In the genomic region with DNA sequence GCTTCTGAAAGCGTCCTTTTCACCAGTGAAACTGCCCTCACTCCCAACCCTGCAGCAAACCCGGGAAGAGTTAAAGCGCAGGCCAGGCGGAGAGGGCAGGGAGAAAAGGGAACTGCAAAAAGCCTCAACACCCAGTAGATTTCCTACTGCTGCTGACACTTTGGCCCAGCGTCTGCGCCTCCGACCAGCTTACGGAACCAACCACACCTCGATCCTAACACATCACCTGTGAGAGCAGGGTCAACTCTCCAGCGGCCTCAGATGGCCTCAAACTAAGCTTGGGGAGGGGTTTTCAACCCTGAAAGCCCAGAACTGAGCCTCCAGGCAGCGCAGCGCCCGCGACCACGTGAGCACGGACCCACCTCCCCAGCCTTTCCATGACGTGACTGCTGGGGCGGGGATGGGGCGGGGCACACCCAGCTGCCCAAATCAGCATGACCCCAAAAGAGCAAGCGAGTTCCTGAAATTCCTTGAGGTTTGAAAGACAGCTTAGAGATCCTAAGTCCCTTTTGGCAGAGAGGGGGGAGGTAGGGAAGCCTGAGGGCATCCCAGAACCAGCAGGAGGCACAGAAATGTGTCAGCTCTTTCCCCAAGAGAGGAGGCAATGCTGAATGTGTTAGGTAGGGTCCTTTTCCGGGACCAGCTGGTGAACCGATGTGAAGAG, we compare ENCODE assay signal across 8 cellular contexts. TPM values are rescaled to one million over a fixed set of nuclear protein-coding genes. Genes with fewer than 3 reads are reported as not detected.
DNase-seq lines count a peak whose midpoint lies in the region; ATAC-seq and TF ChIP-seq lines count a peak whose summit lies in the region.

No MANE protein-coding gene starts in this region.

- H3K36me3 Mint-ChIP-seq in activated naive CD8-positive, alpha-beta T cell treated with anti-CD3 and anti-CD28 coated beads, Interleukin-2, amount 10 ng/mL, durations not matched to agents 7 days and 5 days: peaks cover 13% of the 10 kb centered on the region

- H3K4me1 ChIP-seq in osteoblast (ENCODE audit: insufficient read depth, low read length): peaks cover 18% of the 10 kb centered on the region

- H3K27me3 ChIP-seq in osteoblast (ENCODE audit: insufficient read depth, low read length): peaks cover 19% of the 10 kb centered on the region

- H3K27me3 Mint-ChIP-seq in activated naive CD8-positive, alpha-beta T cell treated with anti-CD3 and anti-CD28 coated beads, Interleukin-2, amount 10 ng/mL, durations not matched to agents 7 days and 5 days: no peaks in the 10 kb centered on the region

- intact Hi-C loops in Right ventricle myocardium superior (cut with DNase I): no loop called here

- H3K4me1 Mint-ChIP-seq in activated naive CD8-positive, alpha-beta T cell treated with anti-CD3 and anti-CD28 coated beads, Interleukin-2, amount 10 ng/mL, durations not matched to agents 7 days and 5 days: peaks cover 87% of the 10 kb centered on the region

- no peaks in the 10 kb centered on the region for H3K36me3 ChIP-seq in osteoblast (ENCODE audit: insufficient read depth, low read length)

- H3K4me3 ChIP-seq in GM12864 (ENCODE audit: low read depth, low read length): peak overlapping the region; percentile 34
- peak overlapping the region; percentile 75 for H3K4me3 ChIP-seq in osteoblast (ENCODE audit: insufficient read depth, low read length)

- H3K79me2 ChIP-seq in osteoblast (ENCODE audit: insufficient read depth, low read length): no peaks in the 10 kb centered on the region

- H3K27ac ChIP-seq in osteoblast (ENCODE audit: low read depth, low read length) (peak overlapping the region; percentile 53), temporal lobe (ENCODE audit: low read depth, low read length) (peak overlapping the region; percentile 96)

- POLR2A ChIA-PET in activated naive CD8-positive, alpha-beta T cell treated with anti-CD3 and anti-CD28 coated beads, Interleukin-2, amount 10 ng/mL, durations not matched to agents 7 days and 5 days (lab: Charles Lee): interaction anchor here (0.6 to 1.7 kb wide), 4 partner anchors 18 to 579 kb away, joined by 3 to 6 read pairs (median 4); no protein-coding TSS in a partner anchor

- no peaks in the 10 kb centered on the region for H4K20me1 ChIP-seq in osteoblast (ENCODE audit: insufficient read depth, low read length)

- peak overlapping the region; percentile 95 for H2AFZ ChIP-seq in osteoblast (ENCODE audit: low read length)

- DNase-seq in GM12864 (ENCODE audit: low read depth) (no peak), Right ventricle myocardium superior (peak; percentile 91), osteoblast (ENCODE audit: insufficient read length, low spot score, missing footprints) (no peak), NCI-H774 (lab: John Stamatoyannopoulos, UW) (no peak)
- peak; percentile 76 for DNase-seq in activated naive CD8-positive, alpha-beta T cell treated with anti-CD3 and anti-CD28 coated beads, Interleukin-2, amount 10 ng/mL, durations not matched to agents 7 days and 5 days

- H3K4me2 ChIP-seq in osteoblast (ENCODE audit: insufficient read depth, low read length): peak overlapping the region; percentile 92

- H3K9me3 ChIP-seq in osteoblast (ENCODE audit: low read depth, low read length): no peaks in the 10 kb centered on the region

- ATAC-seq in HG02840 (IDR thresholded peaks at IDR 0.05; ENCODE audit: low FRiP score, unreplicated experiment): peak; percentile 45
- ATAC-seq in SK-N-SH treated with all-trans-retinoic acid at 6 μM for 48 hours: peak; percentile 24
- peak; percentile 21 for ATAC-seq in activated naive CD8-positive, alpha-beta T cell treated with anti-CD3 and anti-CD28 coated beads, Interleukin-2, amount 10 ng/mL, durations not matched to agents 7 days and 5 days (ENCODE audit: low read depth)
- ATAC-seq in Right ventricle myocardium superior (ENCODE audit: poor library complexity): peak; percentile 90

- H3K27ac Mint-ChIP-seq in activated naive CD8-positive, alpha-beta T cell treated with anti-CD3 and anti-CD28 coated beads, Interleukin-2, amount 10 ng/mL, durations not matched to agents 7 days and 5 days: peak overlapping the region; percentile 93

- peak overlapping the region; percentile 81 for H3K4me3 Mint-ChIP-seq in activated naive CD8-positive, alpha-beta T cell treated with anti-CD3 and anti-CD28 coated beads, Interleukin-2, amount 10 ng/mL, durations not matched to agents 7 days and 5 days

- TF ChIP-seq CTCF in GM12864 (IDR thresholded peaks at IDR 0.05; ENCODE audit: low read depth, low read length, missing control alignments): no peak
- TF ChIP-seq CTCF in osteoblast (IDR thresholded peaks at IDR 0.05; ENCODE audit: extremely low read depth, low read depth, low read length): no peak

- no peaks in the 10 kb centered on the region for H3K9me3 Mint-ChIP-seq in activated naive CD8-positive, alpha-beta T cell treated with anti-CD3 and anti-CD28 coated beads, Interleukin-2, amount 10 ng/mL, durations not matched to agents 7 days and 5 days

TF ChIP-seq in SK-N-SH treated with all-trans-retinoic acid at 6 μM for 48 hours, 23 proteins besides CTCF, POLR2A, EP300 and RAD21 (continues in another document):
- TF ChIP-seq GLIS3 (CRISPR knock-in tag; IDR thresholded peaks at IDR 0.05) (no peak), OSR1 (CRISPR knock-in tag; IDR thresholded peaks at IDR 0.05) (no peak), TOX (CRISPR knock-in tag; IDR thresholded peaks at IDR 0.05; ENCODE audit: borderline replicate concordance) (no peak), ZFP3 (CRISPR knock-in tag; IDR thresholded peaks at IDR 0.05) (no peak), BACH2 (CRISPR knock-in tag; IDR thresholded peaks at IDR 0.05; ENCODE audit: borderline replicate concordance) (no peak), RARB (CRISPR knock-in tag; IDR thresholded peaks at IDR 0.05) (no peak), ZNF565 (CRISPR knock-in tag; conservative IDR thresholded peaks at IDR 0.05; ENCODE audit: low read depth) (no peak), ZFP30 (CRISPR knock-in tag; IDR thresholded peaks at IDR 0.05) (no peak), POU6F1 (CRISPR knock-in tag; IDR thresholded peaks at IDR 0.05; ENCODE audit: borderline replicate concordance, low read depth) (no peak)
- TF ChIP-seq, protein P1, sequence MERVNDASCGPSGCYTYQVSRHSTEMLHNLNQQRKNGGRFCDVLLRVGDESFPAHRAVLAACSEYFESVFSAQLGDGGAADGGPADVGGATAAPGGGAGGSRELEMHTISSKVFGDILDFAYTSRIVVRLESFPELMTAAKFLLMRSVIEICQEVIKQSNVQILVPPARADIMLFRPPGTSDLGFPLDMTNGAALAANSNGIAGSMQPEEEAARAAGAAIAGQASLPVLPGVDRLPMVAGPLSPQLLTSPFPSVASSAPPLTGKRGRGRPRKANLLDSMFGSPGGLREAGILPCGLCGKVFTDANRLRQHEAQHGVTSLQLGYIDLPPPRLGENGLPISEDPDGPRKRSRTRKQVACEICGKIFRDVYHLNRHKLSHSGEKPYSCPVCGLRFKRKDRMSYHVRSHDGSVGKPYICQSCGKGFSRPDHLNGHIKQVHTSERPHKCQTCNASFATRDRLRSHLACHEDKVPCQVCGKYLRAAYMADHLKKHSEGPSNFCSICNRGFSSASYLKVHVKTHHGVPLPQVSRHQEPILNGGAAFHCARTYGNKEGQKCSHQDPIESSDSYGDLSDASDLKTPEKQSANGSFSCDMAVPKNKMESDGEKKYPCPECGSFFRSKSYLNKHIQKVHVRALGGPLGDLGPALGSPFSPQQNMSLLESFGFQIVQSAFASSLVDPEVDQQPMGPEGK (CRISPR knock-in tag; IDR thresholded peaks at IDR 0.05; ENCODE audit: borderline replicate concordance): no peak
- TF ChIP-seq, protein P2, sequence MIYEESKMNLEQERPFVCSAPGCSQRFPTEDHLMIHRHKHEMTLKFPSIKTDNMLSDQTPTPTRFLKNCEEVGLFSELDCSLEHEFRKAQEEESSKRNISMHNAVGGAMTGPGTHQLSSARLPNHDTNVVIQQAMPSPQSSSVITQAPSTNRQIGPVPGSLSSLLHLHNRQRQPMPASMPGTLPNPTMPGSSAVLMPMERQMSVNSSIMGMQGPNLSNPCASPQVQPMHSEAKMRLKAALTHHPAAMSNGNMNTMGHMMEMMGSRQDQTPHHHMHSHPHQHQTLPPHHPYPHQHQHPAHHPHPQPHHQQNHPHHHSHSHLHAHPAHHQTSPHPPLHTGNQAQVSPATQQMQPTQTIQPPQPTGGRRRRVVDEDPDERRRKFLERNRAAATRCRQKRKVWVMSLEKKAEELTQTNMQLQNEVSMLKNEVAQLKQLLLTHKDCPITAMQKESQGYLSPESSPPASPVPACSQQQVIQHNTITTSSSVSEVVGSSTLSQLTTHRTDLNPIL (CRISPR knock-in tag; IDR thresholded peaks at IDR 0.05; ENCODE audit: low read depth): no peak

RNA-seq across cellular contexts. Expression of gene ITPKB, which starts 59.1 kb away (rescaled TPM):
- total RNA-seq in activated naive CD8-positive, alpha-beta T cell treated with anti-CD3 and anti-CD28 coated beads, Interleukin-2, amount 10 ng/mL, durations not matched to agents 7 days and 5 days: 10 to 100 TPM; 75.3 to 76.9 TPM
- total RNA-seq in Right ventricle myocardium superior (21.2 TPM), osteoblast (6.2 and 7.1 TPM in 2 replicates), temporal lobe (6.1 TPM)

Comparison
In these comparisons a context has a peak if more than half of its experiments do, and no peak if none do; other contexts are left out.
1. DNase-seq: peak in activated naive CD8-positive, alpha-beta T cell treated with anti-CD3 and anti-CD28 coated beads, Interleukin-2, amount 10 ng/mL, durations not matched to agents 7 days and 5 days (single experiment) and Right ventricle myocardium superior (single experiment); none in GM12864 (single experiment), osteoblast (single experiment) and NCI-H774 (single experiment).
2. ATAC-seq: peak in every context shown above with its lines; median percentile 90 in Right ventricle myocardium superior; 45 in HG02840; 24 in SK-N-SH treated with all-trans-retinoic acid at 6 μM for 48 hours; 21 in activated naive CD8-positive, alpha-beta T cell treated with anti-CD3 and anti-CD28 coated beads, Interleukin-2, amount 10 ng/mL, durations not matched to agents 7 days and 5 days.